ENCODE assay signal across 8 cellular contexts in the genomic region with DNA sequence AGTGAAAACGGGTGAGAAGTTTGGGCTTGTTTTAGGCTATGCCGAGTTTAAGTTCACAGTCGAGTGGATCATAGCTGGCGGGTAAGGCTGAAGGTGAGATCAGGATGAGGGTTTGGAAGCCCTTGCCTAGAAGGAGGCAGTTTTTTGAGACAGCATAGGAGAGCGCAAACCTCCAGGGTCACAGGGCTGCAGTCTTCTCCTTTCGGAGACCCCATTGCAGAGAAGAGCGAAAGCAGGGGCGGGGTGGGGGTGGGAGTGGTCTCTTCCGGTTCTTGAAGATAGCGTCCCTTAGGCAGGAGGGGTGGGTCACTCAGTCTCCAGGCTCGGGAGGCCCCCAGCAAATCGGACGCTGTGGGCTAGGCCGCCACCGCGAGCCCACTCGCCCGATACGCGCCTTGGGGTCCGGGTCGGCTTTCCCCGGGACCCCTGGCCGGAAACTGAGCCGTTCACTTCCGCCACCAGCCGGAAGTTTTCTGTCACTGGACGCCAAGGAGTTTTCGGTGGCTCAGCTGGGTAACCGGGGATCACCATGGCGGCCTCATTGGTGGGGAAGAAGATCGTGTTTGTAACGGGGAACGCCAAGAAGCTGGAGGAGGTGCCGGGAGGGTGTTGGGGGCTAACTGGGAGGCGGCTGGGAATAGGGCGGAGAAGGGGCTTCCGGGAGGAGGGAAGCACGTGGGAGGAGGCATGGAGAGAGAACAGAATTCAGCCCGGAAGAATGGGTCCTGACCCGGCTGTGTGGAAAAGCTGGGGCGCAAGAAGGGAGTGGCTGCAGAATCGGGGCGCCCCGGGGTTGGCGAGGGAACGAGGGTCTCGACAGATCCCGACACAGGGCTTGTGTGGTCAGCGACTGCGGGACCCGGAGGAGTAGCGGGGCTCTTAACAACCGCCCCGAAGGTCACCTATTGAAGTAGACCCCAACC. TPM values are rescaled to one million over a fixed set of nuclear protein-coding genes. Genes with fewer than 3 reads are reported as not detected.
A peak's percentile ranks its signal among the peaks of the same experiment; 100 is the strongest.
DNase-seq lines count a peak whose midpoint lies in the region; ATAC-seq and TF ChIP-seq lines count a peak whose summit lies in the region.

A gene (plus strand): TSS at position 476 of the 923 bp plus-strand sequence. CDS start 54 bp downstream, at position 530.

- no peaks in the 10 kb centered on the region for H3K4me1 ChIP-seq in endodermal cell (ENCODE audit: control insufficient read depth, insufficient read depth, low read length)

- POLR2A ChIA-PET in activated CD8-positive, alpha-beta memory T cell treated with anti-CD3 and anti-CD28 coated beads for 36 hours (lab: Charles Lee) = interaction anchor here (1.2 kb wide), 1 partner anchor 11 kb away, joined by 5 read pairs; no protein-coding TSS in a partner anchor

- TF ChIP-seq CTCF in C4-2B (conservative IDR thresholded peaks at IDR 0.05) (no peak), endodermal cell (conservative IDR thresholded peaks at IDR 0.05) (no peak)

- H3K36me3 Mint-ChIP-seq in endodermal cell (ENCODE audit: low read depth) = peaks cover 13% of the 10 kb centered on the region

- ATAC-seq in GM21447 (IDR thresholded peaks at IDR 0.05; ENCODE audit: unreplicated experiment) = peak; percentile 42

- H3K27ac ChIP-seq in C4-2B = peak within 1 kb of the TSS; percentile 88
- H3K27ac ChIP-seq in endodermal cell (ENCODE audit: low read depth, low read length) = no peak within 1 kb of the TSS

- no peaks in the 10 kb centered on the region for H3K9me3 ChIP-seq in endodermal cell (ENCODE audit: control insufficient read depth, low read length)

- WGBS in endodermal cell (ENCODE audit: insufficient coverage in 1 of 2, insufficient read length in 1 of 2), 2 experiments = 0 to 1% methylated on average over 19 to 55 of the region's 55 CpGs

- peak within 1 kb of the TSS; percentile 79 for H3K4me3 Mint-ChIP-seq in endodermal cell

- no peaks in the 10 kb centered on the region for H3K27me3 ChIP-seq in endodermal cell (ENCODE audit: control insufficient read depth, insufficient read depth, low read length, poor library complexity, severe bottlenecking)

- CTCF ChIA-PET in activated CD8-positive, alpha-beta memory T cell treated with anti-CD3 and anti-CD28 coated beads for 36 hours (lab: Charles Lee) = interaction anchor here (0.8 to 2.1 kb wide), 2 partner anchors 9 to 10 kb away, joined by 4 to 10 read pairs; no protein-coding TSS in a partner anchor

- peaks cover 14% of the 10 kb centered on the region for H3K36me3 ChIP-seq in endodermal cell (ENCODE audit: control insufficient read depth, insufficient read depth, low read length)

- peak; percentile 74 for DNase-seq in NCI-H69 (lab: John Stamatoyannopoulos, UW)
- DNase-seq in endodermal cell = peak; percentile 86
- no peak for DNase-seq in mesenteric fat pad (ENCODE audit: low spot score)
- peak; percentile 37 to 47 for DNase-seq in stimulated activated CD8-positive, alpha-beta memory T cell treated with anti-CD3 and anti-CD28 coated beads, Interleukin-2, amount 100 ng/mL, for 48 hours (ENCODE audit: low read depth in 2 of 2)
- no peak for DNase-seq in NCI-H2107 treated with DMSO at 0.1 percent for 48 hours (lab: John Stamatoyannopoulos, UW; ENCODE audit: unreplicated experiment)

- H3K4me1 Mint-ChIP-seq in endodermal cell = peaks cover 4% of the 10 kb centered on the region

- no peaks in the 10 kb centered on the region for H3K27me3 Mint-ChIP-seq in endodermal cell (ENCODE audit: insufficient read depth)

- peak within 1 kb of the TSS; percentile 72 for H3K9ac ChIP-seq in endodermal cell (ENCODE audit: extremely low read depth, low read length, poor library complexity, severe bottlenecking)

- peak within 1 kb of the TSS; percentile 96 for H3K27ac Mint-ChIP-seq in endodermal cell

- no peaks in the 10 kb centered on the region for H3K9me3 Mint-ChIP-seq in endodermal cell

- H3K4me3 ChIP-seq in endodermal cell (ENCODE audit: low read length) = peak within 1 kb of the TSS; percentile 97

RNA-seq across cellular contexts. Expression of the gene that starts here (rescaled TPM):
- 10 to 100 TPM; 86.8 to 94.7 TPM for total RNA-seq in activated CD8-positive, alpha-beta memory T cell treated with anti-CD3 and anti-CD28 coated beads for 36 hours
- total RNA-seq in endodermal cell = 10 to 100 TPM; 50.8 to 53.6 TPM
- polyA plus RNA-seq in endodermal cell (2013, experiment 1 of 2) = 47.9 TPM
- 37.1 TPM for polyA plus RNA-seq in endodermal cell (2013, experiment 2 of 2)
- 38.0 TPM for total RNA-seq in mesenteric fat pad

Comparison
In these comparisons a context has a peak if more than half of its experiments do, and no peak if none do; other contexts are left out.
1. DNase-seq: peak in NCI-H69 (single experiment), endodermal cell (single experiment) and stimulated activated CD8-positive, alpha-beta memory T cell treated with anti-CD3 and anti-CD28 coated beads, Interleukin-2, amount 100 ng/mL, for 48 hours (2 of 2); none in mesenteric fat pad (single experiment) and NCI-H2107 treated with DMSO at 0.1 percent for 48 hours (single experiment).